Comparison of ENCODE assay signal across 2 cellular contexts in the genomic region with DNA sequence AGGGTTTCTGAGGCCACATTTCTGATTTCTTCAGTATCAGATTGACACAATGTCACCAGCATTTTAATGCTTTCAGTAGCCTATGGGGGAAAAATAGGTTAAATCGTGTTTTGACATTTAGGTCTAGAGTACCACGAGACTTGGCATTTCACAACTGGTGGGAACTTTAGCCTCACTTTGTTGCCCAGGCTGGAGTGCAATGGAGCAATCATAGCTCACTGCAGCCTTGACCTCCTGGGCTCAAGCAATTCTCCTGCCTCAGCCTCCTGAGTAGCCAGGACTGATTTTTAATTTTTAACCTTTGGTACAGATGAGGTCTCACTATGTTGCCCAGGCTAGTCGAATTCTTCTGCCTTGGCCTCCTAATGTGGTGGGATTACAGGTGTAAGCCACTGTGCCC.
TF ChIP-seq lines count a peak whose summit lies in the region.

No MANE protein-coding gene starts in this region.

TF ChIP-seq in WTC11, 78 proteins besides CTCF, POLR2A, EP300 and RAD21:
- TF ChIP-seq HMGA2 (CRISPR knock-in tag; IDR thresholded peaks at IDR 0.05) (no peak), GABPB1 (CRISPR knock-in tag; IDR thresholded peaks at IDR 0.05) (peak; percentile 46; the same call in 1 of the 2 replicates)

TF ChIP-seq in HepG2, 621 proteins besides CTCF, POLR2A, EP300 and RAD21 (continues in another document):
- TF ChIP-seq ZNF563 (CRISPR knock-in tag; IDR thresholded peaks at IDR 0.05), result no peak
- peak; percentile 93 for TF ChIP-seq CEBPG (CRISPR knock-in tag; IDR thresholded peaks at IDR 0.05)
- no peak for TF ChIP-seq TRIM24 (CRISPR knock-in tag; IDR thresholded peaks at IDR 0.05)
- 0 out of 2 replicates have a peak, but pooled peaks have one; percentile 45 for TF ChIP-seq PRDM10 (CRISPR knock-in tag; IDR thresholded peaks at IDR 0.05; ENCODE audit: low read depth)
- peak; percentile 81; the same call in 1 of the 2 replicates for TF ChIP-seq ZNF3 (CRISPR knock-in tag; IDR thresholded peaks at IDR 0.05)
- TF ChIP-seq, protein P1, sequence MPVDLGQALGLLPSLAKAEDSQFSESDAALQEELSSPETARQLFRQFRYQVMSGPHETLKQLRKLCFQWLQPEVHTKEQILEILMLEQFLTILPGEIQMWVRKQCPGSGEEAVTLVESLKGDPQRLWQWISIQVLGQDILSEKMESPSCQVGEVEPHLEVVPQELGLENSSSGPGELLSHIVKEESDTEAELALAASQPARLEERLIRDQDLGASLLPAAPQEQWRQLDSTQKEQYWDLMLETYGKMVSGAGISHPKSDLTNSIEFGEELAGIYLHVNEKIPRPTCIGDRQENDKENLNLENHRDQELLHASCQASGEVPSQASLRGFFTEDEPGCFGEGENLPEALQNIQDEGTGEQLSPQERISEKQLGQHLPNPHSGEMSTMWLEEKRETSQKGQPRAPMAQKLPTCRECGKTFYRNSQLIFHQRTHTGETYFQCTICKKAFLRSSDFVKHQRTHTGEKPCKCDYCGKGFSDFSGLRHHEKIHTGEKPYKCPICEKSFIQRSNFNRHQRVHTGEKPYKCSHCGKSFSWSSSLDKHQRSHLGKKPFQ (CRISPR knock-in tag; IDR thresholded peaks at IDR 0.05; ENCODE audit: insufficient replicate concordance), result peak; percentile 59
- TF ChIP-seq NR2F6 (IDR thresholded peaks at IDR 0.05), result peak; percentile 88
- TF ChIP-seq NR2F6 (CRISPR knock-in tag; IDR thresholded peaks at IDR 0.05), result peak; percentile 96
- peak; percentile 20; the same call in 1 of the 2 replicates for TF ChIP-seq ESRRA (CRISPR knock-in tag; IDR thresholded peaks at IDR 0.05; ENCODE audit: low read depth)
- TF ChIP-seq ZSCAN29 (CRISPR knock-in tag; conservative IDR thresholded peaks at IDR 0.05), result 0 out of 2 replicates have a peak, but pooled peaks have one; percentile 51
- TF ChIP-seq SATB2 (CRISPR knock-in tag; IDR thresholded peaks at IDR 0.05), result 0 out of 2 replicates have a peak, but pooled peaks have one; percentile 49
- TF ChIP-seq, protein P2, sequence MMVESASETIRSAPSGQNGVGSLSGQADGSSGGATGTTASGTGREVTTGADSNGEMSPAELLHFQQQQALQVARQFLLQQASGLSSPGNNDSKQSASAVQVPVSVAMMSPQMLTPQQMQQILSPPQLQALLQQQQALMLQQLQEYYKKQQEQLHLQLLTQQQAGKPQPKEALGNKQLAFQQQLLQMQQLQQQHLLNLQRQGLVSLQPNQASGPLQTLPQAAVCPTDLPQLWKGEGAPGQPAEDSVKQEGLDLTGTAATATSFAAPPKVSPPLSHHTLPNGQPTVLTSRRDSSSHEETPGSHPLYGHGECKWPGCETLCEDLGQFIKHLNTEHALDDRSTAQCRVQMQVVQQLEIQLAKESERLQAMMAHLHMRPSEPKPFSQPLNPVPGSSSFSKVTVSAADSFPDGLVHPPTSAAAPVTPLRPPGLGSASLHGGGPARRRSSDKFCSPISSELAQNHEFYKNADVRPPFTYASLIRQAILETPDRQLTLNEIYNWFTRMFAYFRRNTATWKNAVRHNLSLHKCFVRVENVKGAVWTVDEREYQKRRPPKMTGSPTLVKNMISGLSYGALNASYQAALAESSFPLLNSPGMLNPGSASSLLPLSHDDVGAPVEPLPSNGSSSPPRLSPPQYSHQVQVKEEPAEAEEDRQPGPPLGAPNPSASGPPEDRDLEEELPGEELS (CRISPR knock-in tag; IDR thresholded peaks at IDR 0.05), result peak; percentile 67
- TF ChIP-seq CREM (IDR thresholded peaks at IDR 0.05), result peak; percentile 48; the same call in 1 of the 2 replicates
- TF ChIP-seq CREM (CRISPR knock-in tag; IDR thresholded peaks at IDR 0.05), result no peak
- peak; percentile 14; the same call in 1 of the 2 replicates for TF ChIP-seq ELF3 (CRISPR knock-in tag; IDR thresholded peaks at IDR 0.05)
- no peak for TF ChIP-seq TOE1 (CRISPR knock-in tag; IDR thresholded peaks at IDR 0.05)
- TF ChIP-seq ZNF317 (CRISPR knock-in tag; IDR thresholded peaks at IDR 0.05), result no peak
- peak; percentile 63; the same call in 1 of the 2 replicates for TF ChIP-seq KAT7 (CRISPR knock-in tag; IDR thresholded peaks at IDR 0.05; ENCODE audit: borderline replicate concordance)
- peak; percentile 59; the same call in 1 of the 2 replicates for TF ChIP-seq ZNF292 (CRISPR knock-in tag; IDR thresholded peaks at IDR 0.05; ENCODE audit: borderline replicate concordance, low read depth)
- TF ChIP-seq, protein P3, sequence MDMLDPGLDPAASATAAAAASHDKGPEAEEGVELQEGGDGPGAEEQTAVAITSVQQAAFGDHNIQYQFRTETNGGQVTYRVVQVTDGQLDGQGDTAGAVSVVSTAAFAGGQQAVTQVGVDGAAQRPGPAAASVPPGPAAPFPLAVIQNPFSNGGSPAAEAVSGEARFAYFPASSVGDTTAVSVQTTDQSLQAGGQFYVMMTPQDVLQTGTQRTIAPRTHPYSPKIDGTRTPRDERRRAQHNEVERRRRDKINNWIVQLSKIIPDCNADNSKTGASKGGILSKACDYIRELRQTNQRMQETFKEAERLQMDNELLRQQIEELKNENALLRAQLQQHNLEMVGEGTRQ (IDR thresholded peaks at IDR 0.05; ENCODE audit: low read depth, low read length), result no peak
- TF ChIP-seq, protein P3 (CRISPR knock-in tag; IDR thresholded peaks at IDR 0.05; ENCODE audit: borderline replicate concordance), result peak; percentile 49
- TF ChIP-seq SOX6 (IDR thresholded peaks at IDR 0.05), result no peak
- TF ChIP-seq SOX6 (CRISPR knock-in tag; IDR thresholded peaks at IDR 0.05), result peak; percentile 86
- TF ChIP-seq ARNT (IDR thresholded peaks at IDR 0.05), result no peak
- peak; percentile 31; the same call in 1 of the 2 replicates for TF ChIP-seq TCF7 (IDR thresholded peaks at IDR 0.05; ENCODE audit: low read depth)
- TF ChIP-seq ARID3A (IDR thresholded peaks at IDR 0.05; ENCODE audit: low read depth, low read length), result peak; percentile 54; the same call in 1 of the 2 replicates
- TF ChIP-seq MTA1 (CRISPR knock-in tag; IDR thresholded peaks at IDR 0.05; ENCODE audit: borderline replicate concordance), result no peak
- TF ChIP-seq SAP130 (CRISPR knock-in tag; IDR thresholded peaks at IDR 0.05; ENCODE audit: low read depth), result peak; percentile 65
- TF ChIP-seq, protein P4, sequence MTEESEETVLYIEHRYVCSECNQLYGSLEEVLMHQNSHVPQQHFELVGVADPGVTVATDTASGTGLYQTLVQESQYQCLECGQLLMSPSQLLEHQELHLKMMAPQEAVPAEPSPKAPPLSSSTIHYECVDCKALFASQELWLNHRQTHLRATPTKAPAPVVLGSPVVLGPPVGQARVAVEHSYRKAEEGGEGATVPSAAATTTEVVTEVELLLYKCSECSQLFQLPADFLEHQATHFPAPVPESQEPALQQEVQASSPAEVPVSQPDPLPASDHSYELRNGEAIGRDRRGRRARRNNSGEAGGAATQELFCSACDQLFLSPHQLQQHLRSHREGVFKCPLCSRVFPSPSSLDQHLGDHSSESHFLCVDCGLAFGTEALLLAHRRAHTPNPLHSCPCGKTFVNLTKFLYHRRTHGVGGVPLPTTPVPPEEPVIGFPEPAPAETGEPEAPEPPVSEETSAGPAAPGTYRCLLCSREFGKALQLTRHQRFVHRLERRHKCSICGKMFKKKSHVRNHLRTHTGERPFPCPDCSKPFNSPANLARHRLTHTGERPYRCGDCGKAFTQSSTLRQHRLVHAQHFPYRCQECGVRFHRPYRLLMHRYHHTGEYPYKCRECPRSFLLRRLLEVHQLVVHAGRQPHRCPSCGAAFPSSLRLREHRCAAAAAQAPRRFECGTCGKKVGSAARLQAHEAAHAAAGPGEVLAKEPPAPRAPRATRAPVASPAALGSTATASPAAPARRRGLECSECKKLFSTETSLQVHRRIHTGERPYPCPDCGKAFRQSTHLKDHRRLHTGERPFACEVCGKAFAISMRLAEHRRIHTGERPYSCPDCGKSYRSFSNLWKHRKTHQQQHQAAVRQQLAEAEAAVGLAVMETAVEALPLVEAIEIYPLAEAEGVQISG (CRISPR knock-in tag; IDR thresholded peaks at IDR 0.05), result peak; percentile 60
- TF ChIP-seq ZMYM3 (CRISPR knock-in tag; IDR thresholded peaks at IDR 0.05), result peak; percentile 99
- TF ChIP-seq NR3C1 (CRISPR knock-in tag; IDR thresholded peaks at IDR 0.05), result no peak
- peak; percentile 79 for TF ChIP-seq ZNF644 (CRISPR knock-in tag; IDR thresholded peaks at IDR 0.05; ENCODE audit: low read depth)
- peak; percentile 92 for TF ChIP-seq POGZ (CRISPR knock-in tag; IDR thresholded peaks at IDR 0.05)
- TF ChIP-seq RFXAP (CRISPR knock-in tag; IDR thresholded peaks at IDR 0.05; ENCODE audit: borderline replicate concordance), result peak; percentile 42; the same call in 1 of the 2 replicates
- TF ChIP-seq HNF1B (CRISPR knock-in tag; IDR thresholded peaks at IDR 0.05), result peak; percentile 53; the same call in 1 of the 2 replicates
- no peak for TF ChIP-seq FOXP1 (IDR thresholded peaks at IDR 0.05)
- TF ChIP-seq FOXP1 (CRISPR knock-in tag; IDR thresholded peaks at IDR 0.05), result peak; percentile 59; the same call in 1 of the 2 replicates
- no peak for TF ChIP-seq ZNF773 (CRISPR knock-in tag; IDR thresholded peaks at IDR 0.05; ENCODE audit: borderline replicate concordance)
- TF ChIP-seq REST (IDR thresholded peaks at IDR 0.05; ENCODE audit: borderline replicate concordance in 1 of 2, low read depth in 1 of 2, low read length in 2 of 2), result no peak
- TF ChIP-seq ZNF747 (CRISPR knock-in tag; IDR thresholded peaks at IDR 0.05; ENCODE audit: borderline replicate concordance), result 0 out of 2 replicates have a peak, but pooled peaks have one; percentile 66
